19 cellular contexts compared by ENCODE assay signal in genomic region chr5:13830536-13830935, GRCh38.
DNase-seq lines count a peak whose midpoint lies in the region; ATAC-seq and FAIRE-seq lines count a peak whose summit lies in the region.
"Had no signal": no experiment of that assay in that cellular context is flagged by ENCODE, and none has a peak within 500 bp of the region (broad histone marks: within the 10 kb centered on the region; RNA-seq: fewer than 3 reads in every experiment).

No MANE protein-coding gene starts in this region.

- peaks cover 15% of the 10 kb centered on the region for H3K9me3 Mint-ChIP-seq in stimulated activated memory B cell treated with anti-CD40 and anti-IgM and Interleukin-4, amounts not matched to agents 10 μg/mL and 1 μg/mL and 100 μg/mL, for 72 hours

- DNase-seq in HPDE6-E6E7 (ENCODE audit: extremely low spot score): peak; percentile 35
- DNase-seq in SW480 (ENCODE audit: low spot score): peak; percentile 18
- DNase-seq in epithelial cell of prostate (ENCODE audit: low read depth, low spot score): peak; percentile 31
- peak; percentile 29 for DNase-seq in urothelium cell line (ENCODE audit: low spot score)
- no peak for DNase-seq in COLO668 (lab: John Stamatoyannopoulos, UW; ENCODE audit: unreplicated experiment)
- DNase-seq: BE2C, DMS79, NCI-H1694, NCI-H2081 treated with DMSO at 0.1 percent for 48 hours, NCI-H2171 treated with DMSO at 0.1 percent for 48 hours, NCI-H524 treated with DMSO at 0.1 percent for 48 hours, NCI-H82, Peyer's patch, SHP77 had no signal

- no peak for FAIRE-seq in urothelium cell line (lab: Jason Lieb, UNC)
- FAIRE-seq: GM12891 had no signal

- H3K4me3 Mint-ChIP-seq in stimulated activated memory B cell treated with anti-CD40 and anti-IgM and Interleukin-4, amounts not matched to agents 10 μg/mL and 1 μg/mL and 100 μg/mL, for 72 hours: no peak overlapping the region
- H3K4me3 Mint-ChIP-seq: IgD-negative memory B cell had no signal

- H3K36me3 Mint-ChIP-seq in stimulated activated memory B cell treated with anti-CD40 and anti-IgM and Interleukin-4, amounts not matched to agents 10 μg/mL and 1 μg/mL and 100 μg/mL, for 72 hours: no peaks in the 10 kb centered on the region

- H3K4me1 Mint-ChIP-seq in stimulated activated memory B cell treated with anti-CD40 and anti-IgM and Interleukin-4, amounts not matched to agents 10 μg/mL and 1 μg/mL and 100 μg/mL, for 72 hours: no peaks in the 10 kb centered on the region
- H3K4me1 Mint-ChIP-seq: IgD-negative memory B cell had no signal

- peak overlapping the region; percentile 51 for H3K27ac ChIP-seq in epithelial cell of prostate
- H3K27ac ChIP-seq: Peyer's patch, SK-N-MC had no signal

- no peaks in the 10 kb centered on the region for H3K27me3 Mint-ChIP-seq in stimulated activated memory B cell treated with anti-CD40 and anti-IgM and Interleukin-4, amounts not matched to agents 10 μg/mL and 1 μg/mL and 100 μg/mL, for 72 hours
- H3K27me3 Mint-ChIP-seq: IgD-negative memory B cell had no signal

- no peak for ATAC-seq in stimulated activated memory B cell treated with anti-CD40 and anti-IgM and Interleukin-4, amounts not matched to agents 10 μg/mL and 1 μg/mL and 100 μg/mL, for 72 hours
- ATAC-seq in GM21528 (IDR thresholded peaks at IDR 0.05; ENCODE audit: low FRiP score, unreplicated experiment): no peak

- no peak overlapping the region for H3K27ac Mint-ChIP-seq in stimulated activated memory B cell treated with anti-CD40 and anti-IgM and Interleukin-4, amounts not matched to agents 10 μg/mL and 1 μg/mL and 100 μg/mL, for 72 hours
- H3K27ac Mint-ChIP-seq: IgD-negative memory B cell had no signal
